22 cellular contexts compared by ENCODE assay signal in genomic region chr21:45176141-45176540, GRCh38.
"Had no signal": no experiment of that assay in that cellular context is flagged by ENCODE, and none has a peak within 500 bp of the region (broad histone marks: within the 10 kb centered on the region; RNA-seq: fewer than 3 reads in every experiment).

No MANE protein-coding gene starts in this region.

- H3K4me3 ChIP-seq: colonic mucosa, lung, mucosa of descending colon, psoas muscle, thoracic aorta, tibial nerve, upper lobe of left lung had no signal

- ATAC-seq: left ventricle myocardium superior; mucosa of descending colon; natural killer cell treated with Interleukin-12 subunit alpha and Interleukin-12 subunit beta and Interleukin-15 and Interleukin-18, amount 100 ng/mL, for 72 hours; psoas muscle; right cardiac atrium; stimulated activated naive B cell treated with anti-CD40 and anti-IgM and Interleukin-4, amounts not matched to agents 10 μg/mL and 1 μg/mL and 100 μg/mL, for 72 hours had no signal

- H3K27me3 ChIP-seq: colonic mucosa, tibial nerve, upper lobe of left lung had no signal

- H3K9me3 ChIP-seq: colonic mucosa, mucosa of descending colon, psoas muscle, thoracic aorta, tibial nerve, upper lobe of left lung had no signal

- FAIRE-seq: frontal cortex, keratinocyte, small intestine, urothelium cell line had no signal

- H3K27ac ChIP-seq: colonic mucosa, parathyroid adenoma, psoas muscle, thoracic aorta, tibial nerve, upper lobe of left lung had no signal

- H3K36me3 ChIP-seq: colonic mucosa had no signal

- H2AFZ ChIP-seq: parathyroid adenoma had no signal

- H3K9ac ChIP-seq: parathyroid adenoma had no signal

- H3K79me2 ChIP-seq: parathyroid adenoma had no signal

- DNase-seq: colonic mucosa; dermis blood vessel endothelial cell; effector memory CD4-positive, alpha-beta T cell; erythroblast; left ventricle myocardium superior; mucosa of descending colon; naive B cell; psoas muscle; right cardiac atrium; small intestine; stimulated activated CD4-positive, alpha-beta T cell treated with anti-CD3 and anti-CD28 coated beads, Interleukin-15, amount 100 ng/mL, for 24 hours; stimulated activated CD4-positive, alpha-beta T cell treated with anti-CD3 and anti-CD28 coated beads, Interleukin-2, amount 100 ng/mL, for 48 hours; stimulated activated naive B cell treated with anti-CD40 and anti-IgM and Interleukin-4, amounts not matched to agents 10 μg/mL and 1 μg/mL and 100 μg/mL, for 72 hours; upper lobe of left lung had no signal

- H3K4me1 ChIP-seq: colonic mucosa, parathyroid adenoma, psoas muscle, tibial nerve, upper lobe of left lung had no signal
